ENCODE assay signal across 10 cellular contexts in genomic region chr1:155834296-155834926, GRCh38. TPM values are rescaled to one million over a fixed set of nuclear protein-coding genes. Genes with fewer than 3 reads are reported as not detected.
DNase-seq lines count a peak whose midpoint lies in the region; ATAC-seq and TF ChIP-seq lines count a peak whose summit lies in the region.
"Had no signal": no experiment of that assay in that cellular context is flagged by ENCODE, and none has a peak within 500 bp of the region (broad histone marks: within the 10 kb centered on the region; RNA-seq: fewer than 3 reads in every experiment).

No MANE protein-coding gene starts in this region.

- dilution Hi-C loops in IMR-90 (cut with HindIII; ENCODE audit: low sequenced_read_pairs, unreplicated experiment), result no loop called here

- ATAC-seq in IMR-90 (ENCODE audit: low read depth), result peak; percentile 83
- no peak for ATAC-seq in activated T-cell treated with anti-CD3 and anti-CD28 coated beads, Interleukin-2, amount 50 U/mL, for 4 hours
- no peak for ATAC-seq in GM19397 (IDR thresholded peaks at IDR 0.05; ENCODE audit: unreplicated experiment)
- no peak for ATAC-seq in GM18867 (IDR thresholded peaks at IDR 0.05; ENCODE audit: unreplicated experiment)

- H2BK15ac ChIP-seq in IMR-90 (ENCODE audit: low read depth, low read length), result no peak overlapping the region

- no peak overlapping the region for H2AFZ ChIP-seq in IMR-90 (replicated peaks; ENCODE audit: low read length, poor library complexity)

- TF ChIP-seq POLR2A in IMR-90 (IDR thresholded peaks at IDR 0.05; ENCODE audit: low read depth, low read length), result no peak

- H2BK5ac ChIP-seq in IMR-90 (ENCODE audit: low read depth, low read length, poor library complexity, severe bottlenecking), result peak overlapping the region; percentile 73

- no CpG with 5 or more reads among the region's 11 CpGs for WGBS in IMR-90 (ENCODE audit: extremely low coverage in 2 of 2, insufficient read length in 1 of 2), 2 experiments

- no peaks in the 10 kb centered on the region for H3K9me3 Mint-ChIP-seq in activated T-cell treated with anti-CD3 and anti-CD28 coated beads, Interleukin-2, amount 50 U/mL, for 4 hours
- H3K9me3 Mint-ChIP-seq: activated CD4-positive, alpha-beta T cell treated with anti-CD3 and anti-CD28 coated beads, Interleukin-2, amount 10 ng/mL, durations not matched to agents 7 days and 5 days had no signal

- no peak overlapping the region for H2BK120ac ChIP-seq in IMR-90 (ENCODE audit: low read depth, low read length)

- no peak overlapping the region for H3K9ac ChIP-seq in IMR-90 (ENCODE audit: low read depth, low read length)

- peaks cover 10% of the 10 kb centered on the region for H3K36me3 ChIP-seq in IMR-90 (ENCODE audit: control insufficient read depth, insufficient read depth, low read length)

- H3K79me1 ChIP-seq in IMR-90 (ENCODE audit: low read depth in 1 of 2, low read length in 2 of 2), result peaks cover 21 to 64% of the 10 kb centered on the region in 2 experiments

- peaks cover 21% of the 10 kb centered on the region for H3K36me3 Mint-ChIP-seq in activated T-cell treated with anti-CD3 and anti-CD28 coated beads, Interleukin-2, amount 50 U/mL, for 4 hours (ENCODE audit: insufficient read depth)

- in situ Hi-C loops in IMR-90 (cut with MboI; ENCODE audit: low sequenced_read_pairs), result no loop called here
- in situ Hi-C loops in astrocyte of the spinal cord (cut with HindIII; ENCODE audit: low sequenced_read_pairs), result no loop called here

- H3K27ac ChIP-seq in IMR-90 (ENCODE audit: insufficient read depth, low read length), result no peak overlapping the region; the same call in 1 of the 2 replicates

- intact Hi-C loops in IMR-90 (cut with micrococcal nuclease), result no loop called here

- peaks cover 11% of the 10 kb centered on the region; the same call in 1 of the 2 replicates for H3K9me1 ChIP-seq in IMR-90 (ENCODE audit: insufficient read depth, low read length)

- H3K18ac ChIP-seq in IMR-90 (ENCODE audit: low read depth, low read length), result no peak overlapping the region

- no peaks in the 10 kb centered on the region for H3K27me3 ChIP-seq in IMR-90 (ENCODE audit: control insufficient read depth, insufficient read depth, low read length)

- H2AK5ac ChIP-seq in IMR-90 (ENCODE audit: low read depth, low read length), result no peak overlapping the region

- H4K91ac ChIP-seq in IMR-90 (ENCODE audit: insufficient read depth, low read depth, low read length), result no peak overlapping the region

- no peak overlapping the region for H4K8ac ChIP-seq in IMR-90 (ENCODE audit: low read depth in 2 of 2, low read length in 2 of 2)

- H3K9me3 ChIP-seq in IMR-90 (ENCODE audit: control insufficient read depth, insufficient read depth, low read length), result no peaks in the 10 kb centered on the region

- 0 out of 2 replicates have a peak overlapping the region, but pooled peaks have one; percentile 37 for H3K14ac ChIP-seq in IMR-90 (replicated peaks; ENCODE audit: low read depth, low read length)

- CTCF ChIA-PET in IMR-90 (lab: Yijun Ruan, JAX), result no interaction called here

- peak; percentile 48 for DNase-seq in CD1c-positive myeloid dendritic cell (ENCODE audit: extremely low spot score)
- peak; percentile 70 for DNase-seq in IMR-90
- DNase-seq in astrocyte of the spinal cord (ENCODE audit: low read depth, low spot score), result peak; percentile 95
- DNase-seq in left kidney (ENCODE audit: low read depth, low spot score), result peak; percentile 26
- no peak for DNase-seq in RPMI8226
- DNase-seq in activated T-cell treated with anti-CD3 and anti-CD28 coated beads, Interleukin-2, amount 50 U/mL, for 4 hours, result no peak
- DNase-seq: activated CD4-positive, alpha-beta T cell treated with anti-CD3 and anti-CD28 coated beads, Interleukin-2, amount 10 ng/mL, durations not matched to agents 7 days and 5 days; NCI-H1436 treated with DMSO at 0.1 percent for 48 hours had no signal

- peak overlapping the region; percentile 63; the same call in 1 of the 2 replicates for H3K4me2 ChIP-seq in IMR-90 (ENCODE audit: low read depth, low read length)

- 0 out of 2 replicates have a peak overlapping the region, but pooled peaks have one; percentile 27 for H3K4ac ChIP-seq in IMR-90 (ENCODE audit: low read depth, low read length)

- H3K4me1 ChIP-seq in IMR-90 (ENCODE audit: control insufficient read depth, insufficient read depth, low read length), result peaks cover 3% of the 10 kb centered on the region; the same call in 1 of the 2 replicates

- no peak for TF ChIP-seq CTCF in IMR-90 (conservative IDR thresholded peaks at IDR 0.05; ENCODE audit: low read depth, low read length)
- no peak for TF ChIP-seq CTCF in astrocyte of the spinal cord (IDR thresholded peaks at IDR 0.05; ENCODE audit: low read depth, low read length)

- peaks cover 29% of the 10 kb centered on the region for H3K4me1 Mint-ChIP-seq in activated T-cell treated with anti-CD3 and anti-CD28 coated beads, Interleukin-2, amount 50 U/mL, for 4 hours (ENCODE audit: low read depth)

- no peaks in the 10 kb centered on the region for H3K27me3 Mint-ChIP-seq in activated T-cell treated with anti-CD3 and anti-CD28 coated beads, Interleukin-2, amount 50 U/mL, for 4 hours (ENCODE audit: low read depth)
- H3K27me3 Mint-ChIP-seq: activated CD4-positive, alpha-beta T cell treated with anti-CD3 and anti-CD28 coated beads, Interleukin-2, amount 10 ng/mL, durations not matched to agents 7 days and 5 days had no signal

- POLR2A ChIA-PET in IMR-90 (lab: Charles Lee; ENCODE audit: unreplicated experiment), result no interaction called here

- no peak overlapping the region for H3K23ac ChIP-seq in IMR-90 (ENCODE audit: low read depth, low read length)

- H2BK20ac ChIP-seq in IMR-90 (ENCODE audit: low read depth, low read length), result no peak overlapping the region

- no peak overlapping the region for H4K5ac ChIP-seq in IMR-90 (ENCODE audit: low read depth, low read length)

- no peak overlapping the region for H3K4me3 ChIP-seq in IMR-90 (ENCODE audit: insufficient read depth, low read depth, low read length)
- no peak overlapping the region for H3K4me3 ChIP-seq in astrocyte of the spinal cord (ENCODE audit: low read depth, low read length)

- peaks cover 3% of the 10 kb centered on the region for H4K20me1 ChIP-seq in IMR-90 (ENCODE audit: insufficient read depth, low read length)

- TF ChIP-seq RAD21 in IMR-90 (IDR thresholded peaks at IDR 0.05; ENCODE audit: low read length), result no peak

- H3K4me3 Mint-ChIP-seq in activated T-cell treated with anti-CD3 and anti-CD28 coated beads, Interleukin-2, amount 50 U/mL, for 4 hours, result no peak overlapping the region
- H3K4me3 Mint-ChIP-seq: activated CD4-positive, alpha-beta T cell treated with anti-CD3 and anti-CD28 coated beads, Interleukin-2, amount 10 ng/mL, durations not matched to agents 7 days and 5 days had no signal

- H2AK9ac ChIP-seq in IMR-90 (replicated peaks; ENCODE audit: low read depth, low read length, poor library complexity), result peak overlapping the region; percentile 72

- no peak overlapping the region for H3K56ac ChIP-seq in IMR-90 (ENCODE audit: extremely low read depth, insufficient read depth, low read length)

- no TSS peak for BruUV-seq in IMR-90 (replicated peaks; lab: Mats Ljungman, UMichigan)

TF ChIP-seq in IMR-90, 13 proteins besides CTCF, POLR2A, EP300 and RAD21:
- TF ChIP-seq ELK1 (IDR thresholded peaks at IDR 0.05; ENCODE audit: borderline replicate concordance, low read depth, low read length) (no peak), USF2 (IDR thresholded peaks at IDR 0.05; ENCODE audit: low read depth, low read length) (no peak), CEBPB (IDR thresholded peaks at IDR 0.05; ENCODE audit: low read depth, low read length) (no peak), FOS (IDR thresholded peaks at IDR 0.05; ENCODE audit: low read depth, low read length) (no peak), NFE2L2 (IDR thresholded peaks at IDR 0.05; ENCODE audit: low read depth, low read length) (no peak), MAFK (IDR thresholded peaks at IDR 0.05; ENCODE audit: low read depth, low read length) (no peak), RCOR1 (IDR thresholded peaks at IDR 0.05; ENCODE audit: insufficient replicate concordance, low read length) (no peak), SMC3 (IDR thresholded peaks at IDR 0.05; ENCODE audit: low read depth, low read length) (no peak), MAZ (IDR thresholded peaks at IDR 0.05; ENCODE audit: borderline replicate concordance, low read depth, low read length) (no peak), RFX5 (IDR thresholded peaks at IDR 0.05; ENCODE audit: low read depth, low read length) (no peak), CHD1 (IDR thresholded peaks at IDR 0.05; ENCODE audit: low read depth, low read length) (no peak)
TF ChIP-seq in IMR-90: peak in this region for 0.

RNA-seq across cellular contexts. Expression of gene GON4L, which starts 22.6 kb away (rescaled TPM):
- 29.4 and 30.3 TPM in 2 replicates for total RNA-seq in IMR-90 (2012; rRNA removed)
- 19.2 and 21.2 TPM in 2 replicates for polyA plus RNA-seq in IMR-90 (2012; rRNA removed)
- polyA plus RNA-seq in IMR-90 (2012; cell fraction: cytosol; rRNA removed), result 7.1 and 8.6 TPM in 2 replicates
- 47.8 and 92.4 TPM in 2 replicates for polyA plus RNA-seq in IMR-90 (2012; cell fraction: nucleus; rRNA removed; ENCODE audit: low replicate concordance)
- 10 to 100 TPM; 42.6 to 48.4 (median 47.8) TPM for total RNA-seq in activated T-cell treated with anti-CD3 and anti-CD28 coated beads, Interleukin-2, amount 50 U/mL, for 4 hours

RNA-seq across cellular contexts. Expression of gene SYT11, which starts 25.0 kb away (rescaled TPM):
- 37.8 and 43.7 TPM in 2 replicates for total RNA-seq in IMR-90 (2012; rRNA removed)
- 22.9 TPM in 2 replicates for polyA plus RNA-seq in IMR-90 (2012; rRNA removed)
- 12.1 TPM in 2 replicates for polyA plus RNA-seq in IMR-90 (2012; cell fraction: cytosol; rRNA removed)
- 7.0 and 11.9 TPM in 2 replicates for polyA plus RNA-seq in IMR-90 (2012; cell fraction: nucleus; rRNA removed; ENCODE audit: low replicate concordance)
- 1 to 10 TPM; 4.6 to 8.0 (median 5.4) TPM for total RNA-seq in activated T-cell treated with anti-CD3 and anti-CD28 coated beads, Interleukin-2, amount 50 U/mL, for 4 hours

Comparison
In these comparisons a context has a peak if more than half of its experiments do, and no peak if none do; other contexts are left out.
1. DNase-seq: peak in CD1c-positive myeloid dendritic cell (single experiment), IMR-90 (single experiment), astrocyte of the spinal cord (single experiment) and left kidney (single experiment); none in RPMI8226 (single experiment) and activated T-cell treated with anti-CD3 and anti-CD28 coated beads, Interleukin-2, amount 50 U/mL, for 4 hours (single experiment).